Comparison of ENCODE assay signal across 14 cellular contexts in the genomic region with DNA sequence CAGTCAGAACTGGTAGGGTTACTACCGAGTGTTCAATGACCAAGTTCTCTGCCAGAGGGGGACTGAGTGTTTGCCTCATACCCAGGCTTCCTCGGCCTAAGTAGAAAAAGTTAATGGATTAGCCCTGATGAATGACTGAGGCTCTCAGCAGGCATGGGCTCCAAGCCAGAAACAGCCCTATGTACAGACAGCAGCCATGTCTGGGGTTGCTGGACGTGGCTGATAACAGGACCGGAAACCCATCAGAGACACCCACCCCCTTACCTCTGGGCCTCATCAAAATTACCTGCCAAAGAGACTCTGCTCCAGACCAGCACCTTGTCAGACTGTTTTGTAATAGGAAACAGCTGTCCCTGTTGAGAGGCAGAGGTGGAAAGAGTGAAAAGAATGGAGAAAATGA.
DNase-seq lines count a peak whose midpoint lies in the region; ATAC-seq, FAIRE-seq and TF ChIP-seq lines count a peak whose summit lies in the region.
"Had no signal": no experiment of that assay in that cellular context is flagged by ENCODE, and none has a peak within 500 bp of the region (broad histone marks: within the 10 kb centered on the region; RNA-seq: fewer than 3 reads in every experiment).

No MANE protein-coding gene starts in this region.

- intact Hi-C loops in kidney (cut with DNase I), result no loop called here

- H3K27ac Mint-ChIP-seq in activated naive CD8-positive, alpha-beta T cell treated with anti-CD3 and anti-CD28 coated beads for 36 hours, result peak overlapping the region; percentile 19

- H3K9ac ChIP-seq in kidney (ENCODE audit: low read length in 2 of 2), result no peak overlapping the region

- H3K9me3 Mint-ChIP-seq in activated naive CD8-positive, alpha-beta T cell treated with anti-CD3 and anti-CD28 coated beads for 36 hours, result peaks cover 4% of the 10 kb centered on the region
- H3K9me3 Mint-ChIP-seq: naive thymus-derived CD8-positive, alpha-beta T cell had no signal

- peaks cover 45% of the 10 kb centered on the region for H3K4me1 Mint-ChIP-seq in activated naive CD8-positive, alpha-beta T cell treated with anti-CD3 and anti-CD28 coated beads for 36 hours

- no peaks in the 10 kb centered on the region for H3K27me3 Mint-ChIP-seq in activated naive CD8-positive, alpha-beta T cell treated with anti-CD3 and anti-CD28 coated beads for 36 hours
- H3K27me3 Mint-ChIP-seq: naive thymus-derived CD8-positive, alpha-beta T cell had no signal

- peaks cover 0 to 3% of the 10 kb centered on the region in 2 donors for H3K4me1 ChIP-seq in kidney (ENCODE audit: control insufficient read depth in 1 of 2, insufficient read depth in 1 of 2, low read depth in 1 of 2, low read length in 2 of 2)
- H3K4me1 ChIP-seq: esophagus squamous epithelium had no signal

- no peak for FAIRE-seq in kidney (lab: Jason Lieb, UNC)
- FAIRE-seq: small intestine had no signal

- H3K27ac ChIP-seq in kidney (ENCODE audit: low read depth in 2 of 2, low read length in 2 of 2), result no peak overlapping the region
- H3K27ac ChIP-seq: esophagus squamous epithelium had no signal

- no peak overlapping the region for H3K4me3 ChIP-seq in kidney (ENCODE audit: low read length in 2 of 2)
- H3K4me3 ChIP-seq: esophagus squamous epithelium had no signal

- H3K4me3 Mint-ChIP-seq in activated naive CD8-positive, alpha-beta T cell treated with anti-CD3 and anti-CD28 coated beads for 36 hours, result no peak overlapping the region
- H3K4me3 Mint-ChIP-seq: naive thymus-derived CD8-positive, alpha-beta T cell had no signal

- TF ChIP-seq CTCF in kidney (IDR thresholded peaks at IDR 0.05; ENCODE audit: borderline replicate concordance, extremely low read depth, insufficient read depth), result no peak

- no peaks in the 10 kb centered on the region for H3K9me3 ChIP-seq in kidney (ENCODE audit: control insufficient read depth in 1 of 2, low read length in 2 of 2)
- H3K9me3 ChIP-seq: esophagus squamous epithelium had no signal

- DNase-seq in AG08395 (ENCODE audit: low spot score), result peak; percentile 9
- peak; percentile 72 for DNase-seq in NCI-H1105 treated with DMSO at 0.1 percent for 48 hours (lab: John Stamatoyannopoulos, UW)
- DNase-seq in activated naive CD8-positive, alpha-beta T cell treated with anti-CD3 and anti-CD28 coated beads for 36 hours, result no peak
- DNase-seq in lung microvascular endothelial cell (ENCODE audit: low read depth in 2 of 2), result peak; percentile 29 to 97
- no peak for DNase-seq in kidney
- no peak for DNase-seq in glomerular visceral epithelial cell (ENCODE audit: extremely low spot score)
- DNase-seq: activated CD4-positive, alpha-beta T cell treated with anti-CD3 and anti-CD28 coated beads, Interleukin-2, amount 50 U/mL, for 4 hours; activated effector memory CD4-positive, alpha-beta T cell treated with anti-CD3 and anti-CD28 coated beads, Interleukin-2, amount 50 U/mL, for 16 hours; caudate nucleus; esophagus squamous epithelium; naive thymus-derived CD8-positive, alpha-beta T cell; small intestine had no signal

- no peak for ATAC-seq in activated CD4-positive, CD25-positive, alpha-beta regulatory T cell treated with anti-CD3 and anti-CD28 coated beads, Interleukin-2, amount 50 U/mL, for 24 hours
- ATAC-seq in GM19035 (IDR thresholded peaks at IDR 0.05; ENCODE audit: unreplicated experiment), result no peak
- ATAC-seq: naive thymus-derived CD8-positive, alpha-beta T cell had no signal

- H3K36me3 ChIP-seq in kidney (ENCODE audit: control insufficient read depth in 1 of 2, insufficient read depth in 2 of 2, low read length in 2 of 2), result no peaks in the 10 kb centered on the region
- H3K36me3 ChIP-seq: esophagus squamous epithelium had no signal

- H3K36me3 Mint-ChIP-seq in activated naive CD8-positive, alpha-beta T cell treated with anti-CD3 and anti-CD28 coated beads for 36 hours, result peaks cover 5% of the 10 kb centered on the region

Comparison
In these comparisons a context has a peak if more than half of its experiments do, and no peak if none do; other contexts are left out.
1. DNase-seq: peak in AG08395 (single experiment), NCI-H1105 treated with DMSO at 0.1 percent for 48 hours (single experiment) and lung microvascular endothelial cell (2 of 2); none in activated naive CD8-positive, alpha-beta T cell treated with anti-CD3 and anti-CD28 coated beads for 36 hours (single experiment), kidney (single experiment) and glomerular visceral epithelial cell (single experiment).